In genomic region chr9:8451146-8451545, GRCh38 we compare ENCODE assay signal across 8 cellular contexts.
"Had no signal": no experiment of that assay in that cellular context is flagged by ENCODE, and none has a peak within 500 bp of the region (broad histone marks: within the 10 kb centered on the region; RNA-seq: fewer than 3 reads in every experiment).

No MANE protein-coding gene starts in this region.

- FAIRE-seq: G401.6, GM12878, GM12891, GM12892, GM18507, GM19239 had no signal

- H3K4me3 ChIP-seq: GM12878 had no signal

- ATAC-seq: GM12878 had no signal

- DNase-seq: GDM1, GF-D8 had no signal
